Comparison of ENCODE assay signal across 1 cellular context in the genomic region with DNA sequence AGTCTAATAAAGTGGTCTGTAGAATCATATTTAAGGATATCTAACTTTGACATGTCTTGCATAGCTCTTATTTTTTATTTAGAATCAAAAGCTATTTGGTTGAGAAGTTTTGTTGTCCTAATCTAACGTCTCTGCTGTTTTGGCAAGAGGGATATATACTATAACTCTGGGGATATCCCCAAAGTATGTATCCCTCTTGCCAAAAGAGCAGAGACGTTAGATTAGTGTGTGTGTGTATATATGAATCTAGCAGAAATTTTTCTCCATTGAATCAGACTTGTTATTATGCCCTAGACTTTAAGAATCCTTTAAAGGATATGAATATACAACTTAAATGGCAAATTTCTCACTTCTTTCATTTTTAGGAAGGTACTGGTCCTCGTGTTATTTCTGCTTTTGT.
TF ChIP-seq lines count a peak whose summit lies in the region.

No MANE protein-coding gene starts in this region.

TF ChIP-seq in SK-N-SH, 30 proteins besides CTCF, POLR2A, EP300 and RAD21 (continued from another document):
- TF ChIP-seq, protein P1, sequence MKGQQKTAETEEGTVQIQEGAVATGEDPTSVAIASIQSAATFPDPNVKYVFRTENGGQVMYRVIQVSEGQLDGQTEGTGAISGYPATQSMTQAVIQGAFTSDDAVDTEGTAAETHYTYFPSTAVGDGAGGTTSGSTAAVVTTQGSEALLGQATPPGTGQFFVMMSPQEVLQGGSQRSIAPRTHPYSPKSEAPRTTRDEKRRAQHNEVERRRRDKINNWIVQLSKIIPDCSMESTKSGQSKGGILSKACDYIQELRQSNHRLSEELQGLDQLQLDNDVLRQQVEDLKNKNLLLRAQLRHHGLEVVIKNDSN (IDR thresholded peaks at IDR 0.05; ENCODE audit: borderline replicate concordance, low read depth): no peak
